34 cellular contexts compared by ENCODE assay signal in the genomic region with DNA sequence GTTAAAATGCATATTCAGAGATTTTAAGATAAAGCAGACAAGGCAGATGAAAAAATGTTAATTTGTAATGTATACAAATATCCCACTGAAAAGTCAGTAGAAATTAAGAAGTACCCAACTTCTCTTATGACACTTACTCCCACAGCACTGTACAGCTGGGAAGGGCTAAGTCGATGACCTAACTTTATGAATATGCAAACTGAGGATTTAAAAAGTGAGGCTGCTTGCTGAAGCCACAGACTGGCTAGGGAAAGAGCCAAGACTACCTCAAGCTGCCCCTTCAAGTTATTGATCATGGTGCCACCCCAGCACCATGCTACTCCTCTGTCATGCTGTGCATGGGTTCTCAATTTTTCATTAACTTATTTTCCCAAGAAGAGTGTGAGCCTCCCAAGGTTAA. TPM values are rescaled to one million over a fixed set of nuclear protein-coding genes. Genes with fewer than 3 reads are reported as not detected.
A peak's percentile ranks its signal among the peaks of the same experiment; 100 is the strongest.
DNase-seq lines count a peak whose midpoint lies in the region; ATAC-seq and TF ChIP-seq lines count a peak whose summit lies in the region.
"Had no signal": no experiment of that assay in that cellular context is flagged by ENCODE, and none has a peak within 500 bp of the region (broad histone marks: within the 10 kb centered on the region; RNA-seq: fewer than 3 reads in every experiment).

No MANE protein-coding gene starts in this region.

- H3K9me3 ChIP-seq in esophagus muscularis mucosa = no peaks in the 10 kb centered on the region
- H3K9me3 ChIP-seq: ascending aorta, upper lobe of right lung had no signal

- DNase-seq in DMS 273 (lab: John Stamatoyannopoulos, UW; ENCODE audit: unreplicated experiment) = peak; percentile 62
- no peak for DNase-seq in DMS 273 treated with DMSO at 0.1 percent for 48 hours (lab: John Stamatoyannopoulos, UW)
- DNase-seq in RKO (ENCODE audit: low spot score) = peak; percentile 12
- peak; percentile 31 for DNase-seq in esophagus muscularis mucosa (ENCODE audit: extremely low spot score)
- DNase-seq in superior temporal gyrus (ENCODE audit: extremely low spot score) = peak; percentile 66
- DNase-seq in NCI-H748 treated with DMSO at 0.1 percent for 48 hours (lab: John Stamatoyannopoulos, UW) = no peak
- no peak for DNase-seq in omental fat pad (ENCODE audit: low spot score)
- DNase-seq in ureter (ENCODE audit: low spot score) = no peak
- DNase-seq: activated B cell treated with CpG ODN at 0.5 μM for 24 hours; activated CD4-positive, alpha-beta T cell treated with anti-CD3 and anti-CD28 coated beads, Interleukin-2, amount 50 U/mL, for 1 hour; activated effector memory CD4-positive, alpha-beta T cell treated with Interleukin-2 at 50 U/mL for 16 hours; activated naive CD8-positive, alpha-beta T cell treated with anti-CD3 and anti-CD28 coated beads for 36 hours; activated T-cell treated with anti-CD3 and anti-CD28 coated beads, Interleukin-2, amount 50 U/mL, for 1 hour; COR-L47; cortex of kidney; DMS79; effector memory CD8-positive, alpha-beta T cell; erythroblast; foreskin keratinocyte; H9; Kasumi-1; natural killer cell; NCI-H146; nucleus accumbens; upper lobe of right lung had no signal

- TF ChIP-seq EP300 in esophagus muscularis mucosa (IDR thresholded peaks at IDR 0.05) = no peak

- 69% methylated on average over 1 of the region's 1 CpG for WGBS in esophagus muscularis mucosa

- H3K4me3 ChIP-seq in esophagus muscularis mucosa = no peak overlapping the region
- H3K4me3 ChIP-seq: ascending aorta, cardiac muscle cell, lung, SK-N-MC, upper lobe of right lung had no signal

- intact Hi-C loops in esophagus muscularis mucosa (cut with DNase I) = no loop called here

- no peak overlapping the region for H3K27ac ChIP-seq in esophagus muscularis mucosa (replicated peaks in 1 of 4)
- H3K27ac ChIP-seq: 22Rv1, ascending aorta, C4-2B, cardiac muscle cell, foreskin keratinocyte, SK-N-MC, upper lobe of right lung had no signal

- TF ChIP-seq CTCF in esophagus muscularis mucosa (IDR thresholded peaks at IDR 0.05) (no peak), omental fat pad (IDR thresholded peaks at IDR 0.05) (no peak)

- ATAC-seq in omental fat pad (ENCODE audit: low FRiP score) = no peak
- ATAC-seq: effector memory CD8-positive, alpha-beta T cell; foreskin keratinocyte; HepG2; natural killer cell; stimulated activated effector memory CD8-positive, alpha-beta T cell treated with anti-CD3 and anti-CD28 coated beads, Interleukin-12 subunit alpha, Interleukin-12 subunit beta, amount 100 ng/mL, for 72 hours; upper lobe of right lung had no signal

- peaks cover 0 to 3% (median 0%) of the 10 kb centered on the region in 4 donors for H3K27me3 ChIP-seq in esophagus muscularis mucosa
- H3K27me3 ChIP-seq: ascending aorta, upper lobe of right lung had no signal

- no peak for TF ChIP-seq POLR2A in esophagus muscularis mucosa (IDR thresholded peaks at IDR 0.05; ENCODE audit: low read depth)

- H3K4me1 ChIP-seq in esophagus muscularis mucosa = peaks cover 0 to 10% (median 0%) of the 10 kb centered on the region in 4 donors
- H3K4me1 ChIP-seq: ascending aorta, foreskin keratinocyte, upper lobe of right lung had no signal

- no peaks in the 10 kb centered on the region for H3K36me3 ChIP-seq in esophagus muscularis mucosa
- H3K36me3 ChIP-seq: ascending aorta, cardiac muscle cell, upper lobe of right lung had no signal

RNA-seq across cellular contexts. Expression of gene PPM1H, which starts 17.0 kb away (rescaled TPM):
- total RNA-seq in esophagus muscularis mucosa (1 to 10 TPM in 3 of 4 donors, under 1 TPM in 1; 0.83 to 3.0 (median 2.3) TPM), omental fat pad (1 to 10 TPM; 1.4 to 4.9 (median 2.4) TPM), ureter (16.2 TPM)
- total RNA-seq: activated B cell treated with CpG ODN at 0.5 μM for 24 hours; foreskin keratinocyte; T-helper 1 cell treated with Interleukin-12 subunit alpha and Interleukin-12 subunit beta and Interleukin-4 antibody, amounts not matched to agents 30 ng/mL and 1 ng/mL, for 36 hours had no signal

Comparison
In these comparisons a context has a peak if more than half of its experiments do, and no peak if none do; other contexts are left out.
1. DNase-seq: peak in DMS 273 (single experiment), RKO (single experiment), esophagus muscularis mucosa (single experiment) and superior temporal gyrus (single experiment); none in DMS 273 treated with DMSO at 0.1 percent for 48 hours (single experiment), NCI-H748 treated with DMSO at 0.1 percent for 48 hours (single experiment), omental fat pad (single experiment) and ureter (single experiment).